In the genomic region with DNA sequence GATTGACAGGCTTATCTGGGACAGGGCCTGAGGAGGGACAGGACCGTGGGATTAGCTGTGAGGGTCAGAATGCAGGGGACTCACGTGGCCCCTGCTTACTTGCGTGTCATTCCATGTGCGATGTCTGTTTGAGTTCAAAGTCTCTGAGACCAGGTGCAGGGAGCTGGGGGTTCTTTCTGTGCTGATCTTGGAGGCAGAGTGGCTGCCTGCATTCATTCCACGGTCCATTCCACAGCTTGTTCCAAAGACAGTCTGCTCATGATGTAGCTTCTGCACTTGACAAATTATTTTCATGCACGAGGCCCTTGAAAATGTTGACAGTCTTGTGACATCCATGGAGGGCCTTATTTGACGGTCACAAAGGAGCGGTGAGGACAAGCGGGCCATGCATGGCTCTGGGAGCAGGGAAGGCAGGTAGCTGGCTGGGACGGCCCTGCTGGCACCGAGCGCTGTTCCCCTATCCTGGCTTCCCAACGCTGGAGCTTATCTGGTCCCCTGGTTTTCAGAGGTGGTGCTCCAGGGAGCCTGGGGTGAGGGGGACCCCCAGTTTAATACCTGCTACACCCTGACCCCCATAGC, we compare ENCODE assay signal across 1 cellular context.
TF ChIP-seq lines count a peak whose summit lies in the region.

No MANE protein-coding gene starts in this region.

TF ChIP-seq in HepG2, 621 proteins besides CTCF, POLR2A, EP300 and RAD21 (continued from another document and continues in another):
- TF ChIP-seq, protein P1, sequence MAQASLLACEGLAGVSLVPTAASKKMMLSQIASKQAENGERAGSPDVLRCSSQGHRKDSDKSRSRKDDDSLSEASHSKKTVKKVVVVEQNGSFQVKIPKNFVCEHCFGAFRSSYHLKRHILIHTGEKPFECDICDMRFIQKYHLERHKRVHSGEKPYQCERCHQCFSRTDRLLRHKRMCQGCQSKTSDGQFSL (CRISPR knock-in tag; IDR thresholded peaks at IDR 0.05): peak; percentile 27; the same call in 1 of the 2 replicates
- TF ChIP-seq KLF16 (CRISPR knock-in tag; IDR thresholded peaks at IDR 0.05) (peak in 1 of 2 experiments; percentile 88; a peak in 2 of 4 replicates), ZNF607 (CRISPR knock-in tag; IDR thresholded peaks at IDR 0.05; ENCODE audit: borderline replicate concordance) (no peak), NFYC (CRISPR knock-in tag; IDR thresholded peaks at IDR 0.05) (peak; percentile 52), TFDP2 (CRISPR knock-in tag; IDR thresholded peaks at IDR 0.05) (peak; percentile 86), ZNF660 (CRISPR knock-in tag; IDR thresholded peaks at IDR 0.05; ENCODE audit: borderline replicate concordance, low read depth) (0 out of 2 replicates have a peak, but pooled peaks have one; percentile 63), ZNF296 (CRISPR knock-in tag; conservative IDR thresholded peaks at IDR 0.05) (no peak), KDM6A (CRISPR knock-in tag; IDR thresholded peaks at IDR 0.05; ENCODE audit: low read depth) (peak; percentile 79), USF2 (IDR thresholded peaks at IDR 0.05; ENCODE audit: low read depth, low read length) (peak; percentile 91), USF2 (CRISPR knock-in tag; IDR thresholded peaks at IDR 0.05; ENCODE audit: borderline replicate concordance) (peak; percentile 86; the same call in 1 of the 2 replicates), ZNF564 (CRISPR knock-in tag; IDR thresholded peaks at IDR 0.05) (peak; percentile 18; the same call in 1 of the 2 replicates), LCORL (IDR thresholded peaks at IDR 0.05) (no peak), LCORL (CRISPR knock-in tag; IDR thresholded peaks at IDR 0.05) (peak; percentile 97), KMT2A (CRISPR knock-in tag; IDR thresholded peaks at IDR 0.05) (peak; percentile 55), POLR2AphosphoS2 (IDR thresholded peaks at IDR 0.05; ENCODE audit: low read depth, low read length) (peak; percentile 71; the same call in 1 of the 2 replicates), ZNF512 (CRISPR knock-in tag; IDR thresholded peaks at IDR 0.05) (no peak), NKX3-1 (CRISPR knock-in tag; IDR thresholded peaks at IDR 0.05) (peak; percentile 89), ZNF326 (CRISPR knock-in tag; IDR thresholded peaks at IDR 0.05; ENCODE audit: borderline replicate concordance) (no peak), IKZF5 (CRISPR knock-in tag; IDR thresholded peaks at IDR 0.05) (peak; percentile 94), TBL1XR1 (IDR thresholded peaks at IDR 0.05; ENCODE audit: borderline replicate concordance, low read length, partially characterized antibody) (peak; percentile 58), STAT5B (CRISPR knock-in tag; IDR thresholded peaks at IDR 0.05) (0 out of 2 replicates have a peak, but pooled peaks have one; percentile 21), NPAS2 (CRISPR knock-in tag; IDR thresholded peaks at IDR 0.05; ENCODE audit: borderline replicate concordance) (peak; percentile 99), ZSCAN21 (CRISPR knock-in tag; IDR thresholded peaks at IDR 0.05; ENCODE audit: borderline replicate concordance) (0 out of 2 replicates have a peak, but pooled peaks have one; percentile 91), NR1H2 (CRISPR knock-in tag; IDR thresholded peaks at IDR 0.05; ENCODE audit: borderline replicate concordance, low read depth) (peak; percentile 76; the same call in 1 of the 2 replicates), ZNF232 (CRISPR knock-in tag; IDR thresholded peaks at IDR 0.05; ENCODE audit: borderline replicate concordance) (peak; percentile 89), TCF7L2 (IDR thresholded peaks at IDR 0.05; ENCODE audit: low read depth, low read length) (no peak), PHB2 (IDR thresholded peaks at IDR 0.05; ENCODE audit: partially characterized antibody) (no peak), FOSL2 (CRISPR knock-in tag; IDR thresholded peaks at IDR 0.05) (peak; percentile 87), SMAD3 (CRISPR knock-in tag; IDR thresholded peaks at IDR 0.05) (peak; percentile 99), EEA1 (CRISPR knock-in tag; IDR thresholded peaks at IDR 0.05; ENCODE audit: borderline replicate concordance) (peak; percentile 55; the same call in 1 of the 2 replicates), CBX2 (IDR thresholded peaks at IDR 0.05; ENCODE audit: low read depth, low read length) (no peak), CBX2 (CRISPR knock-in tag; IDR thresholded peaks at IDR 0.05; ENCODE audit: low read depth) (no peak), ZMYM2 (CRISPR knock-in tag; IDR thresholded peaks at IDR 0.05) (peak; percentile 86; the same call in 1 of the 2 replicates), NCOA1 (CRISPR knock-in tag; IDR thresholded peaks at IDR 0.05) (no peak), RARA (CRISPR knock-in tag; IDR thresholded peaks at IDR 0.05) (peak; percentile 90), ZNF382 (CRISPR knock-in tag; IDR thresholded peaks at IDR 0.05; ENCODE audit: borderline replicate concordance) (no peak), ZNF619 (CRISPR knock-in tag; IDR thresholded peaks at IDR 0.05) (0 out of 2 replicates have a peak, but pooled peaks have one; percentile 86), MIER3 (CRISPR knock-in tag; IDR thresholded peaks at IDR 0.05; ENCODE audit: borderline replicate concordance) (peak; percentile 92; the same call in 1 of the 2 replicates), MXI1 (IDR thresholded peaks at IDR 0.05; ENCODE audit: borderline replicate concordance, low read depth, low read length) (peak; percentile 92; the same call in 2 of the 3 replicates), HDAC1 (CRISPR knock-in tag; IDR thresholded peaks at IDR 0.05) (peak; percentile 85), ZNF839 (CRISPR knock-in tag; IDR thresholded peaks at IDR 0.05; ENCODE audit: borderline replicate concordance) (peak; percentile 20; the same call in 1 of the 2 replicates), ATRX (CRISPR knock-in tag; IDR thresholded peaks at IDR 0.05; ENCODE audit: borderline replicate concordance) (no peak), MIER2 (CRISPR knock-in tag; IDR thresholded peaks at IDR 0.05) (peak; percentile 81; the same call in 1 of the 2 replicates), MTA1 (CRISPR knock-in tag; IDR thresholded peaks at IDR 0.05; ENCODE audit: borderline replicate concordance) (peak; percentile 83), ZNF766 (CRISPR knock-in tag; IDR thresholded peaks at IDR 0.05; ENCODE audit: borderline replicate concordance) (peak; percentile 87; the same call in 1 of the 2 replicates), ZFP1 (CRISPR knock-in tag; IDR thresholded peaks at IDR 0.05) (peak; percentile 76; the same call in 1 of the 2 replicates), RFXANK (CRISPR knock-in tag; IDR thresholded peaks at IDR 0.05) (peak; percentile 89)
- TF ChIP-seq, protein P2, sequence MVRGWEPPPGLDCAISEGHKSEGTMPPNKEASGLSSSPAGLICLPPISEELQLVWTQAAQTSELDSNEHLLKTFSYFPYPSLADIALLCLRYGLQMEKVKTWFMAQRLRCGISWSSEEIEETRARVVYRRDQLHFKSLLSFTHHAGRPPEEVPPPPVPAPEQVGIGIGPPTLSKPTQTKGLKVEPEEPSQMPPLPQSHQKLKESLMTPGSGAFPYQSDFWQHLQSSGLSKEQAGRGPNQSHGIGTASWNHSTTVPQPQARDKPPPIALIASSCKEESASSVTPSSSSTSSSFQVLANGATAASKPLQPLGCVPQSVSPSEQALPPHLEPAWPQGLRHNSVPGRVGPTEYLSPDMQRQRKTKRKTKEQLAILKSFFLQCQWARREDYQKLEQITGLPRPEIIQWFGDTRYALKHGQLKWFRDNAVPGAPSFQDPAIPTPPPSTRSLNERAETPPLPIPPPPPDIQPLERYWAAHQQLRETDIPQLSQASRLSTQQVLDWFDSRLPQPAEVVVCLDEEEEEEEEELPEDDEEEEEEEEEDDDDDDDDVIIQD (CRISPR knock-in tag; IDR thresholded peaks at IDR 0.05; ENCODE audit: low read depth): 0 out of 2 replicates have a peak, but pooled peaks have one; percentile 17
- TF ChIP-seq, protein P3, sequence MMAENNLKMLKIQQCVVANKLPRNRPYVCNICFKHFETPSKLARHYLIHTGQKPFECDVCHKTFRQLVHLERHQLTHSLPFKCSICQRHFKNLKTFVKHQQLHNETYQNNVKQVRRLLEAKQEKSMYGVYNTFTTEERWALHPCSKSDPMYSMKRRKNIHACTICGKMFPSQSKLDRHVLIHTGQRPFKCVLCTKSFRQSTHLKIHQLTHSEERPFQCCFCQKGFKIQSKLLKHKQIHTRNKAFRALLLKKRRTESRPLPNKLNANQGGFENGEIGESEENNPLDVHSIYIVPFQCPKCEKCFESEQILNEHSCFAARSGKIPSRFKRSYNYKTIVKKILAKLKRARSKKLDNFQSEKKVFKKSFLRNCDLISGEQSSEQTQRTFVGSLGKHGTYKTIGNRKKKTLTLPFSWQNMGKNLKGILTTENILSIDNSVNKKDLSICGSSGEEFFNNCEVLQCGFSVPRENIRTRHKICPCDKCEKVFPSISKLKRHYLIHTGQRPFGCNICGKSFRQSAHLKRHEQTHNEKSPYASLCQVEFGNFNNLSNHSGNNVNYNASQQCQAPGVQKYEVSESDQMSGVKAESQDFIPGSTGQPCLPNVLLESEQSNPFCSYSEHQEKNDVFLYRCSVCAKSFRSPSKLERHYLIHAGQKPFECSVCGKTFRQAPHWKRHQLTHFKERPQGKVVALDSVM (CRISPR knock-in tag; IDR thresholded peaks at IDR 0.05): no peak
- TF ChIP-seq, protein P4, sequence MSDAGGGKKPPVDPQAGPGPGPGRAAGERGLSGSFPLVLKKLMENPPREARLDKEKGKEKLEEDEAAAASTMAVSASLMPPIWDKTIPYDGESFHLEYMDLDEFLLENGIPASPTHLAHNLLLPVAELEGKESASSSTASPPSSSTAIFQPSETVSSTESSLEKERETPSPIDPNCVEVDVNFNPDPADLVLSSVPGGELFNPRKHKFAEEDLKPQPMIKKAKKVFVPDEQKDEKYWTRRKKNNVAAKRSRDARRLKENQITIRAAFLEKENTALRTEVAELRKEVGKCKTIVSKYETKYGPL (CRISPR knock-in tag; IDR thresholded peaks at IDR 0.05): peak; percentile 74
- TF ChIP-seq, protein P5, sequence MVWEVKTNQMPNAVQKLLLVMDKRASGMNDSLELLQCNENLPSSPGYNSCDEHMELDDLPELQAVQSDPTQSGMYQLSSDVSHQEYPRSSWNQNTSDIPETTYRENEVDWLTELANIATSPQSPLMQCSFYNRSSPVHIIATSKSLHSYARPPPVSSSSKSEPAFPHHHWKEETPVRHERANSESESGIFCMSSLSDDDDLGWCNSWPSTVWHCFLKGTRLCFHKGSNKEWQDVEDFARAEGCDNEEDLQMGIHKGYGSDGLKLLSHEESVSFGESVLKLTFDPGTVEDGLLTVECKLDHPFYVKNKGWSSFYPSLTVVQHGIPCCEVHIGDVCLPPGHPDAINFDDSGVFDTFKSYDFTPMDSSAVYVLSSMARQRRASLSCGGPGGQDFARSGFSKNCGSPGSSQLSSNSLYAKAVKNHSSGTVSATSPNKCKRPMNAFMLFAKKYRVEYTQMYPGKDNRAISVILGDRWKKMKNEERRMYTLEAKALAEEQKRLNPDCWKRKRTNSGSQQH (CRISPR knock-in tag; IDR thresholded peaks at IDR 0.05; ENCODE audit: low read depth): peak; percentile 23; the same call in 1 of the 2 replicates
- TF ChIP-seq, protein P6, sequence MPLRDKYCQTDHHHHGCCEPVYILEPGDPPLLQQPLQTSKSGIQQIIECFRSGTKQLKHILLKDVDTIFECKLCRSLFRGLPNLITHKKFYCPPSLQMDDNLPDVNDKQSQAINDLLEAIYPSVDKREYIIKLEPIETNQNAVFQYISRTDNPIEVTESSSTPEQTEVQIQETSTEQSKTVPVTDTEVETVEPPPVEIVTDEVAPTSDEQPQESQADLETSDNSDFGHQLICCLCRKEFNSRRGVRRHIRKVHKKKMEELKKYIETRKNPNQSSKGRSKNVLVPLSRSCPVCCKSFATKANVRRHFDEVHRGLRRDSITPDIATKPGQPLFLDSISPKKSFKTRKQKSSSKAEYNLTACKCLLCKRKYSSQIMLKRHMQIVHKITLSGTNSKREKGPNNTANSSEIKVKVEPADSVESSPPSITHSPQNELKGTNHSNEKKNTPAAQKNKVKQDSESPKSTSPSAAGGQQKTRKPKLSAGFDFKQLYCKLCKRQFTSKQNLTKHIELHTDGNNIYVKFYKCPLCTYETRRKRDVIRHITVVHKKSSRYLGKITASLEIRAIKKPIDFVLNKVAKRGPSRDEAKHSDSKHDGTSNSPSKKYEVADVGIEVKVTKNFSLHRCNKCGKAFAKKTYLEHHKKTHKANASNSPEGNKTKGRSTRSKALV (CRISPR knock-in tag; IDR thresholded peaks at IDR 0.05): peak; percentile 95
